23 cellular contexts compared by ENCODE assay signal in genomic region chr6:153101461-153101860, GRCh38. TPM values are rescaled to one million over a fixed set of nuclear protein-coding genes. Genes with fewer than 3 reads are reported as not detected.
"Had no signal": no experiment of that assay in that cellular context is flagged by ENCODE, and none has a peak within 500 bp of the region (broad histone marks: within the 10 kb centered on the region; RNA-seq: fewer than 3 reads in every experiment).

No MANE protein-coding gene starts in this region.

- H3K27me3 ChIP-seq: SJCRH30 had no signal

- H3K4me1 ChIP-seq: SJCRH30 had no signal

- H3K4me2 ChIP-seq: KMS-11 had no signal

- H3K9me3 ChIP-seq: SJCRH30 had no signal

- H3K9ac ChIP-seq: KMS-11 had no signal

- H3K27ac ChIP-seq: KMS-11, SJCRH30 had no signal

- H3K4me3 ChIP-seq: SJCRH30 had no signal

- ATAC-seq: HepG2, Panc1, PC-3, Right ventricle myocardium inferior, SK-N-SH treated with all-trans-retinoic acid at 6 μM for 48 hours had no signal

- DNase-seq: IMR-90, Kasumi-1, MV-4-11, NCI-H1048, NCI-H1105, NCI-H1417 treated with DMSO at 0.1 percent for 48 hours, NCI-H146, NCI-H1694 treated with DMSO at 0.1 percent for 48 hours, NCI-H1930, NCI-H2081, NCI-H2107, NCI-H2227 treated with DMSO at 0.1 percent for 48 hours, NCI-H524, NCI-H526 treated with DMSO at 0.1 percent for 48 hours, NCI-H748 treated with DMSO at 0.1 percent for 48 hours, PC-3, SHP77 treated with DMSO at 0.1 percent for 48 hours, SJCRH30 had no signal

RNA-seq across cellular contexts. Expression of gene RGS17, which starts 29.6 kb away (rescaled TPM):
- total RNA-seq: HepG2 had no signal
